Comparison of ENCODE assay signal across 1 cellular context in the genomic region with DNA sequence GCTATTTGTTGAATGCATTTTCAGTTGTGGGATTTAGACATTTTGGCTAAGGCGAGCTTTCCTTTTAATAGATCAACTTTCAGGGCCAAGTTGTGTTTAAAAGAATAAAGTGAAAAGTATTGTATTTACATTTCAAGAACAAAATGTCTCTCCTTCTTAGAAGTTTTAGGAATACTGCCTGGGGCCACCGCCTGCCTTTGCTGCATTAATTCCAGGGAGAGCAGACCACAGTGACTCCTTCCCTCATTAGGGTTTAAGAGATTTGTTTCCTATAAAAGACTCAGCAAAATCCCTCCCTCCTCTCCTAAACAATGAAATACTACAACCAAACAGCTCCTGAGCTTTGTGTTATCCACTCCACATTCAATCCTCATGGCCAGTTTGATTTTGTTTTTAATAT.
TF ChIP-seq lines count a peak whose summit lies in the region.

No MANE protein-coding gene starts in this region.

TF ChIP-seq in GM23338, 12 proteins besides CTCF, POLR2A, EP300 and RAD21 (continued from another document):
- TF ChIP-seq, protein P1, sequence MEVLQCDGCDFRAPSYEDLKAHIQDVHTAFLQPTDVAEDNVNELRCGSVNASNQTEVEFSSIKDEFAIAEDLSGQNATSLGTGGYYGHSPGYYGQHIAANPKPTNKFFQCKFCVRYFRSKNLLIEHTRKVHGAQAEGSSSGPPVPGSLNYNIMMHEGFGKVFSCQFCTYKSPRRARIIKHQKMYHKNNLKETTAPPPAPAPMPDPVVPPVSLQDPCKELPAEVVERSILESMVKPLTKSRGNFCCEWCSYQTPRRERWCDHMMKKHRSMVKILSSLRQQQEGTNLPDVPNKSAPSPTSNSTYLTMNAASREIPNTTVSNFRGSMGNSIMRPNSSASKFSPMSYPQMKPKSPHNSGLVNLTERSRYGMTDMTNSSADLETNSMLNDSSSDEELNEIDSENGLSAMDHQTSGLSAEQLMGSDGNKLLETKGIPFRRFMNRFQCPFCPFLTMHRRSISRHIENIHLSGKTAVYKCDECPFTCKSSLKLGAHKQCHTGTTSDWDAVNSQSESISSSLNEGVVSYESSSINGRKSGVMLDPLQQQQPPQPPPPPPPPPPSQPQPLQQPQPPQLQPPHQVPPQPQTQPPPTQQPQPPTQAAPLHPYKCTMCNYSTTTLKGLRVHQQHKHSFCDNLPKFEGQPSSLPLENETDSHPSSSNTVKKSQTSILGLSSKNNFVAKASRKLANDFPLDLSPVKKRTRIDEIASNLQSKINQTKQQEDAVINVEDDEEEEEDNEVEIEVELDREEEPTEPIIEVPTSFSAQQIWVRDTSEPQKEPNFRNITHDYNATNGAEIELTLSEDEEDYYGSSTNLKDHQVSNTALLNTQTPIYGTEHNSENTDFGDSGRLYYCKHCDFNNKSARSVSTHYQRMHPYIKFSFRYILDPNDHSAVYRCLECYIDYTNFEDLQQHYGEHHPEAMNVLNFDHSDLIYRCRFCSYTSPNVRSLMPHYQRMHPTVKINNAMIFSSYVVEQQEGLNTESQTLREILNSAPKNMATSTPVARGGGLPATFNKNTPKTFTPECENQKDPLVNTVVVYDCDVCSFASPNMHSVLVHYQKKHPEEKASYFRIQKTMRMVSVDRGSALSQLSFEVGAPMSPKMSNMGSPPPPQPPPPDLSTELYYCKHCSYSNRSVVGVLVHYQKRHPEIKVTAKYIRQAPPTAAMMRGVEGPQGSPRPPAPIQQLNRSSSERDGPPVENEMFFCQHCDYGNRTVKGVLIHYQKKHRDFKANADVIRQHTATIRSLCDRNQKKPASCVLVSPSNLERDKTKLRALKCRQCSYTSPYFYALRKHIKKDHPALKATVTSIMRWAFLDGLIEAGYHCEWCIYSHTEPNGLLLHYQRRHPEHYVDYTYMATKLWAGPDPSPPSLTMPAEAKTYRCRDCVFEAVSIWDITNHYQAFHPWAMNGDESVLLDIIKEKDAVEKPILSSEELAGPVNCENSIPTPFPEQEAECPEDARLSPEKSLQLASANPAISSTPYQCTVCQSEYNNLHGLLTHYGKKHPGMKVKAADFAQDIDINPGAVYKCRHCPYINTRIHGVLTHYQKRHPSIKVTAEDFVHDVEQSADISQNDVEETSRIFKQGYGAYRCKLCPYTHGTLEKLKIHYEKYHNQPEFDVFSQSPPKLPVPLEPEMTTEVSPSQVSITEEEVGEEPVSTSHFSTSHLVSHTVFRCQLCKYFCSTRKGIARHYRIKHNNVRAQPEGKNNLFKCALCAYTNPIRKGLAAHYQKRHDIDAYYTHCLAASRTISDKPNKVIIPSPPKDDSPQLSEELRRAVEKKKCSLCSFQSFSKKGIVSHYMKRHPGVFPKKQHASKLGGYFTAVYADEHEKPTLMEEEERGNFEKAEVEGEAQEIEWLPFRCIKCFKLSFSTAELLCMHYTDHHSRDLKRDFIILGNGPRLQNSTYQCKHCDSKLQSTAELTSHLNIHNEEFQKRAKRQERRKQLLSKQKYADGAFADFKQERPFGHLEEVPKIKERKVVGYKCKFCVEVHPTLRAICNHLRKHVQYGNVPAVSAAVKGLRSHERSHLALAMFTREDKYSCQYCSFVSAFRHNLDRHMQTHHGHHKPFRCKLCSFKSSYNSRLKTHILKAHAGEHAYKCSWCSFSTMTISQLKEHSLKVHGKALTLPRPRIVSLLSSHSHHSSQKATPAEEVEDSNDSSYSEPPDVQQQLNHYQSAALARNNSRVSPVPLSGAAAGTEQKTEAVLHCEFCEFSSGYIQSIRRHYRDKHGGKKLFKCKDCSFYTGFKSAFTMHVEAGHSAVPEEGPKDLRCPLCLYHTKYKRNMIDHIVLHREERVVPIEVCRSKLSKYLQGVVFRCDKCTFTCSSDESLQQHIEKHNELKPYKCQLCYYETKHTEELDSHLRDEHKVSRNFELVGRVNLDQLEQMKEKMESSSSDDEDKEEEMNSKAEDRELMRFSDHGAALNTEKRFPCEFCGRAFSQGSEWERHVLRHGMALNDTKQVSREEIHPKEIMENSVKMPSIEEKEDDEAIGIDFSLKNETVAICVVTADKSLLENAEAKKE (CRISPR knock-in tag; IDR thresholded peaks at IDR 0.05) = no peak
- TF ChIP-seq EZH2phosphoT487 (IDR thresholded peaks at IDR 0.05; ENCODE audit: unreplicated experiment) (no peak), CREB1 (CRISPR knock-in tag; IDR thresholded peaks at IDR 0.05; ENCODE audit: low read depth) (no peak), NANOG (IDR thresholded peaks at IDR 0.05; ENCODE audit: borderline replicate concordance) (no peak), JUNB (IDR thresholded peaks at IDR 0.05; ENCODE audit: unreplicated experiment) (no peak), ZNF114 (CRISPR knock-in tag; IDR thresholded peaks at IDR 0.05) (no peak), EZH2 (IDR thresholded peaks at IDR 0.05; ENCODE audit: low read depth, unreplicated experiment) (no peak)
TF ChIP-seq in GM23338: peak in this region for 0.
